In genomic region chr12:69585189-69586062, GRCh38 we compare ENCODE assay signal across 1 cellular context.
A peak's percentile ranks its signal among the peaks of the same experiment; 100 is the strongest.
TF ChIP-seq lines count a peak whose summit lies in the region.

Gene CCT2, plus strand, starts transcription at chr12:69585459. Its CDS starts 63 bp downstream, at chr12:69585522.

TF ChIP-seq in HepG2, 621 proteins besides CTCF, POLR2A, EP300 and RAD21 (continued from another document and continues in another):
- TF ChIP-seq, protein P1, sequence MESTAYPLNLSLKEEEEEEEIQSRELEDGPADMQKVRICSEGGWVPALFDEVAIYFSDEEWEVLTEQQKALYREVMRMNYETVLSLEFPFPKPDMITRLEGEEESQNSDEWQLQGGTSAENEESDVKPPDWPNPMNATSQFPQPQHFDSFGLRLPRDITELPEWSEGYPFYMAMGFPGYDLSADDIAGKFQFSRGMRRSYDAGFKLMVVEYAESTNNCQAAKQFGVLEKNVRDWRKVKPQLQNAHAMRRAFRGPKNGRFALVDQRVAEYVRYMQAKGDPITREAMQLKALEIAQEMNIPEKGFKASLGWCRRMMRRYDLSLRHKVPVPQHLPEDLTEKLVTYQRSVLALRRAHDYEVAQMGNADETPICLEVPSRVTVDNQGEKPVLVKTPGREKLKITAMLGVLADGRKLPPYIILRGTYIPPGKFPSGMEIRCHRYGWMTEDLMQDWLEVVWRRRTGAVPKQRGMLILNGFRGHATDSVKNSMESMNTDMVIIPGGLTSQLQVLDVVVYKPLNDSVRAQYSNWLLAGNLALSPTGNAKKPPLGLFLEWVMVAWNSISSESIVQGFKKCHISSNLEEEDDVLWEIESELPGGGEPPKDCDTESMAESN (CRISPR knock-in tag; conservative IDR thresholded peaks at IDR 0.05): peak; percentile 94
- TF ChIP-seq, protein P2, sequence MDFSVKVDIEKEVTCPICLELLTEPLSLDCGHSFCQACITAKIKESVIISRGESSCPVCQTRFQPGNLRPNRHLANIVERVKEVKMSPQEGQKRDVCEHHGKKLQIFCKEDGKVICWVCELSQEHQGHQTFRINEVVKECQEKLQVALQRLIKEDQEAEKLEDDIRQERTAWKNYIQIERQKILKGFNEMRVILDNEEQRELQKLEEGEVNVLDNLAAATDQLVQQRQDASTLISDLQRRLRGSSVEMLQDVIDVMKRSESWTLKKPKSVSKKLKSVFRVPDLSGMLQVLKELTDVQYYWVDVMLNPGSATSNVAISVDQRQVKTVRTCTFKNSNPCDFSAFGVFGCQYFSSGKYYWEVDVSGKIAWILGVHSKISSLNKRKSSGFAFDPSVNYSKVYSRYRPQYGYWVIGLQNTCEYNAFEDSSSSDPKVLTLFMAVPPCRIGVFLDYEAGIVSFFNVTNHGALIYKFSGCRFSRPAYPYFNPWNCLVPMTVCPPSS (IDR thresholded peaks at IDR 0.05): no peak
- TF ChIP-seq ATM (IDR thresholded peaks at IDR 0.05; ENCODE audit: borderline replicate concordance) (no peak), EHMT2 (IDR thresholded peaks at IDR 0.05; ENCODE audit: borderline replicate concordance, low read depth, low read length) (no peak), CBX2 (IDR thresholded peaks at IDR 0.05; ENCODE audit: low read depth, low read length) (no peak), CBX2 (CRISPR knock-in tag; IDR thresholded peaks at IDR 0.05; ENCODE audit: low read depth) (no peak), ZNF276 (CRISPR knock-in tag; IDR thresholded peaks at IDR 0.05; ENCODE audit: low read depth) (0 out of 2 replicates have a peak, but pooled peaks have one; percentile 67), JUND (CRISPR knock-in tag; IDR thresholded peaks at IDR 0.05) (0 out of 2 replicates have a peak, but pooled peaks have one; percentile 72), MIXL1 (CRISPR knock-in tag; IDR thresholded peaks at IDR 0.05) (no peak), ZNF460 (CRISPR knock-in tag; IDR thresholded peaks at IDR 0.05; ENCODE audit: borderline replicate concordance) (peak; percentile 43; the same call in 1 of the 2 replicates), ZNF800 (CRISPR knock-in tag; IDR thresholded peaks at IDR 0.05) (0 out of 2 replicates have a peak, but pooled peaks have one; percentile 70), SAP130 (CRISPR knock-in tag; IDR thresholded peaks at IDR 0.05; ENCODE audit: low read depth) (peak; percentile 97), NR2F6 (IDR thresholded peaks at IDR 0.05) (no peak), NR2F6 (CRISPR knock-in tag; IDR thresholded peaks at IDR 0.05) (0 out of 2 replicates have a peak, but pooled peaks have one; percentile 6), STAT5B (CRISPR knock-in tag; IDR thresholded peaks at IDR 0.05) (0 out of 2 replicates have a peak, but pooled peaks have one; percentile 18), ARID4A (CRISPR knock-in tag; IDR thresholded peaks at IDR 0.05; ENCODE audit: borderline replicate concordance) (peak; percentile 99), CSRNP1 (CRISPR knock-in tag; IDR thresholded peaks at IDR 0.05) (peak; percentile 85; the same call in 1 of the 2 replicates), ARID5B (CRISPR knock-in tag; IDR thresholded peaks at IDR 0.05) (peak; percentile 63), SOX5 (CRISPR knock-in tag; IDR thresholded peaks at IDR 0.05; ENCODE audit: borderline replicate concordance) (peak; percentile 60; the same call in 1 of the 2 replicates), NR2C2 (CRISPR knock-in tag; IDR thresholded peaks at IDR 0.05; ENCODE audit: borderline replicate concordance) (peak; percentile 85; the same call in 1 of the 2 replicates), ZBTB39 (CRISPR knock-in tag; IDR thresholded peaks at IDR 0.05) (peak; percentile 58; the same call in 1 of the 2 replicates), CCAR2 (optimal IDR thresholded peaks at IDR 0.05; ENCODE audit: low read depth, low read length) (no peak), ZNF317 (CRISPR knock-in tag; IDR thresholded peaks at IDR 0.05) (peak; percentile 66; the same call in 1 of the 2 replicates), CEBPB (IDR thresholded peaks at IDR 0.05; ENCODE audit: borderline replicate concordance, low read depth, low read length) (no peak), ZBTB43 (CRISPR knock-in tag; conservative IDR thresholded peaks at IDR 0.05) (peak; percentile 64), SNAPC2 (CRISPR knock-in tag; IDR thresholded peaks at IDR 0.05) (no peak), ZFAT (CRISPR knock-in tag; conservative IDR thresholded peaks at IDR 0.05) (0 out of 2 replicates have a peak, but pooled peaks have one; percentile 62), KDM2A (CRISPR knock-in tag; IDR thresholded peaks at IDR 0.05; ENCODE audit: borderline replicate concordance, low read depth) (peak; percentile 94), TRIM24 (CRISPR knock-in tag; IDR thresholded peaks at IDR 0.05) (no peak), GABPA (IDR thresholded peaks at IDR 0.05; ENCODE audit: low read depth, low read length) (peak; percentile 79), GABPA (CRISPR knock-in tag; IDR thresholded peaks at IDR 0.05; ENCODE audit: low read depth) (peak; percentile 96)
- TF ChIP-seq, protein P3, sequence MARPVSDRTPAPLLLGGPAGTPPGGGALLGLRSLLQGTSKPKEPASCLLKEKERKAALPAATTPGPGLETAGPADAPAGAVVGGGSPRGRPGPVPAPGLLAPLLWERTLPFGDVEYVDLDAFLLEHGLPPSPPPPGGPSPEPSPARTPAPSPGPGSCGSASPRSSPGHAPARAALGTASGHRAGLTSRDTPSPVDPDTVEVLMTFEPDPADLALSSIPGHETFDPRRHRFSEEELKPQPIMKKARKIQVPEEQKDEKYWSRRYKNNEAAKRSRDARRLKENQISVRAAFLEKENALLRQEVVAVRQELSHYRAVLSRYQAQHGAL (CRISPR knock-in tag; IDR thresholded peaks at IDR 0.05; ENCODE audit: not compliant biosample characterization): peak; percentile 64
